In genomic region chr6:10166031-10166430, GRCh38 we compare ENCODE assay signal across 19 cellular contexts.
"Had no signal": no experiment of that assay in that cellular context is flagged by ENCODE, and none has a peak within 500 bp of the region (broad histone marks: within the 10 kb centered on the region; RNA-seq: fewer than 3 reads in every experiment).

No MANE protein-coding gene starts in this region.

- H3K27ac ChIP-seq: right atrium auricular region, tibial nerve, vagina had no signal

- H3K4me3 Mint-ChIP-seq: activated CD4-positive, alpha-beta memory T cell treated with anti-CD3 and anti-CD28 coated beads for 36 hours; activated CD4-positive, alpha-beta T cell treated with anti-CD3 and anti-CD28 coated beads for 36 hours; activated naive CD4-positive, alpha-beta T cell treated with anti-CD3 and anti-CD28 coated beads, Interleukin-2, amount 10 ng/mL, durations not matched to agents 7 days and 5 days; activated T-cell treated with anti-CD3 and anti-CD28 coated beads, Interleukin-2, amount 50 U/mL, for 24 hours; dendritic cell treated with granulocyte-macrophage colony-stimulating factor and Interleukin-4, amounts not matched to agents 40 ng/mL and 50 ng/mL, for 4 days; effector memory CD8-positive, alpha-beta T cell; nephron had no signal

- H3K4me1 ChIP-seq: right atrium auricular region, tibial nerve, vagina had no signal

- H3K4me1 Mint-ChIP-seq: activated CD4-positive, alpha-beta T cell treated with anti-CD3 and anti-CD28 coated beads for 36 hours; activated naive CD4-positive, alpha-beta T cell treated with anti-CD3 and anti-CD28 coated beads, Interleukin-2, amount 10 ng/mL, durations not matched to agents 7 days and 5 days; nephron had no signal

- H3K36me3 Mint-ChIP-seq: activated CD4-positive, alpha-beta memory T cell treated with anti-CD3 and anti-CD28 coated beads for 36 hours; activated naive CD4-positive, alpha-beta T cell treated with anti-CD3 and anti-CD28 coated beads, Interleukin-2, amount 10 ng/mL, durations not matched to agents 7 days and 5 days had no signal

- H3K4me3 ChIP-seq: right atrium auricular region, skin epidermis, tibial nerve, vagina had no signal

- DNase-seq: activated CD4-positive, alpha-beta memory T cell treated with anti-CD3 and anti-CD28 coated beads for 36 hours; activated CD4-positive, alpha-beta T cell treated with anti-CD3 and anti-CD28 coated beads for 36 hours; activated naive CD4-positive, alpha-beta T cell treated with anti-CD3 and anti-CD28 coated beads, Interleukin-2, amount 10 ng/mL, durations not matched to agents 7 days and 5 days; activated T-cell treated with anti-CD3 and anti-CD28 coated beads, Interleukin-2, amount 50 U/mL, for 24 hours; effector memory CD8-positive, alpha-beta T cell; foreskin keratinocyte; glutamatergic neuron; hypothalamus; kidney glomerular epithelial cell; nucleus accumbens; stimulated activated CD4-positive, alpha-beta T cell treated with anti-CD3 and anti-CD28 coated beads, Interleukin-15, amount 100 ng/mL, for 24 hours; stimulated activated CD4-positive, alpha-beta T cell treated with anti-CD3 and anti-CD28 coated beads, Interleukin-4, amount 100 ng/mL, for 24 hours; stimulated activated naive CD4-positive, alpha-beta T cell had no signal

- H3K9me3 ChIP-seq: right atrium auricular region, tibial nerve, vagina had no signal

- H3K36me3 ChIP-seq: right atrium auricular region, tibial nerve, vagina had no signal

- H3K27ac Mint-ChIP-seq: activated CD4-positive, alpha-beta memory T cell treated with anti-CD3 and anti-CD28 coated beads for 36 hours; activated CD4-positive, alpha-beta T cell treated with anti-CD3 and anti-CD28 coated beads for 36 hours; activated naive CD4-positive, alpha-beta T cell treated with anti-CD3 and anti-CD28 coated beads, Interleukin-2, amount 10 ng/mL, durations not matched to agents 7 days and 5 days; activated T-cell treated with anti-CD3 and anti-CD28 coated beads, Interleukin-2, amount 50 U/mL, for 24 hours; dendritic cell treated with granulocyte-macrophage colony-stimulating factor and Interleukin-4, amounts not matched to agents 40 ng/mL and 50 ng/mL, for 4 days; effector memory CD8-positive, alpha-beta T cell; nephron had no signal

- H3K27me3 Mint-ChIP-seq: activated CD4-positive, alpha-beta memory T cell treated with anti-CD3 and anti-CD28 coated beads for 36 hours; activated CD4-positive, alpha-beta T cell treated with anti-CD3 and anti-CD28 coated beads for 36 hours; activated naive CD4-positive, alpha-beta T cell treated with anti-CD3 and anti-CD28 coated beads, Interleukin-2, amount 10 ng/mL, durations not matched to agents 7 days and 5 days; activated T-cell treated with anti-CD3 and anti-CD28 coated beads, Interleukin-2, amount 50 U/mL, for 24 hours; effector memory CD8-positive, alpha-beta T cell had no signal
